1 cellular context compared by ENCODE assay signal in the genomic region with DNA sequence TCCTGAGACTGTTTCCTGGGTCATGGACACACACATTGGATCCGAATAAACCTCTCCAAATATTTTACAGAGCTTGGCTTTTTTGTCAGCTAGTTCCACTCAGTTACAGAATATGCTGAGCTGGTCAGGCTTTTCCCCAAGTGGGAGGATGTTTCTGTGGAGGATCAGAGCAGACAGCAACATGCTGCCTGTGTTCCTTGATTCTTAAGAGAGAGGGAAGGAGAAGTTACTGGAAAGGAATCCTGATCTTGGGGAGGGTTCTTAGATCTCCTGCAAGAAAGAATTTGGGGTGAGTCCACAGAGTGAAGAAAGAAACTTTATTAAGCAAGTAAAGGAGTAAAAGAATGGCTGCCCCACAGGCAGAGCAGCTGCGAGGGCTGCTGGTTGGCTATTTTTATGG.
TF ChIP-seq lines count a peak whose summit lies in the region.

No MANE protein-coding gene starts in this region.

TF ChIP-seq in SK-N-SH, 30 proteins besides CTCF, POLR2A, EP300 and RAD21 (continued from another document):
- TF ChIP-seq, protein P1, sequence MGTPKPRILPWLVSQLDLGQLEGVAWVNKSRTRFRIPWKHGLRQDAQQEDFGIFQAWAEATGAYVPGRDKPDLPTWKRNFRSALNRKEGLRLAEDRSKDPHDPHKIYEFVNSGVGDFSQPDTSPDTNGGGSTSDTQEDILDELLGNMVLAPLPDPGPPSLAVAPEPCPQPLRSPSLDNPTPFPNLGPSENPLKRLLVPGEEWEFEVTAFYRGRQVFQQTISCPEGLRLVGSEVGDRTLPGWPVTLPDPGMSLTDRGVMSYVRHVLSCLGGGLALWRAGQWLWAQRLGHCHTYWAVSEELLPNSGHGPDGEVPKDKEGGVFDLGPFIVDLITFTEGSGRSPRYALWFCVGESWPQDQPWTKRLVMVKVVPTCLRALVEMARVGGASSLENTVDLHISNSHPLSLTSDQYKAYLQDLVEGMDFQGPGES (IDR thresholded peaks at IDR 0.05; ENCODE audit: low read depth, low read length) = no peak
- TF ChIP-seq NFIC (IDR thresholded peaks at IDR 0.05; ENCODE audit: borderline replicate concordance) = no peak
- TF ChIP-seq RCOR1 (IDR thresholded peaks at IDR 0.05; ENCODE audit: low read length) = no peak
- no peak for TF ChIP-seq SIN3A (IDR thresholded peaks at IDR 0.05; ENCODE audit: borderline replicate concordance, low read depth, low read length)
- TF ChIP-seq, protein P2, sequence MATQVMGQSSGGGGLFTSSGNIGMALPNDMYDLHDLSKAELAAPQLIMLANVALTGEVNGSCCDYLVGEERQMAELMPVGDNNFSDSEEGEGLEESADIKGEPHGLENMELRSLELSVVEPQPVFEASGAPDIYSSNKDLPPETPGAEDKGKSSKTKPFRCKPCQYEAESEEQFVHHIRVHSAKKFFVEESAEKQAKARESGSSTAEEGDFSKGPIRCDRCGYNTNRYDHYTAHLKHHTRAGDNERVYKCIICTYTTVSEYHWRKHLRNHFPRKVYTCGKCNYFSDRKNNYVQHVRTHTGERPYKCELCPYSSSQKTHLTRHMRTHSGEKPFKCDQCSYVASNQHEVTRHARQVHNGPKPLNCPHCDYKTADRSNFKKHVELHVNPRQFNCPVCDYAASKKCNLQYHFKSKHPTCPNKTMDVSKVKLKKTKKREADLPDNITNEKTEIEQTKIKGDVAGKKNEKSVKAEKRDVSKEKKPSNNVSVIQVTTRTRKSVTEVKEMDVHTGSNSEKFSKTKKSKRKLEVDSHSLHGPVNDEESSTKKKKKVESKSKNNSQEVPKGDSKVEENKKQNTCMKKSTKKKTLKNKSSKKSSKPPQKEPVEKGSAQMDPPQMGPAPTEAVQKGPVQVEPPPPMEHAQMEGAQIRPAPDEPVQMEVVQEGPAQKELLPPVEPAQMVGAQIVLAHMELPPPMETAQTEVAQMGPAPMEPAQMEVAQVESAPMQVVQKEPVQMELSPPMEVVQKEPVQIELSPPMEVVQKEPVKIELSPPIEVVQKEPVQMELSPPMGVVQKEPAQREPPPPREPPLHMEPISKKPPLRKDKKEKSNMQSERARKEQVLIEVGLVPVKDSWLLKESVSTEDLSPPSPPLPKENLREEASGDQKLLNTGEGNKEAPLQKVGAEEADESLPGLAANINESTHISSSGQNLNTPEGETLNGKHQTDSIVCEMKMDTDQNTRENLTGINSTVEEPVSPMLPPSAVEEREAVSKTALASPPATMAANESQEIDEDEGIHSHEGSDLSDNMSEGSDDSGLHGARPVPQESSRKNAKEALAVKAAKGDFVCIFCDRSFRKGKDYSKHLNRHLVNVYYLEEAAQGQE (IDR thresholded peaks at IDR 0.05; ENCODE audit: low read depth, low read length) = no peak
- TF ChIP-seq ELF1 (IDR thresholded peaks at IDR 0.05) = no peak
- TF ChIP-seq EZH2phosphoT487 (IDR thresholded peaks at IDR 0.05; ENCODE audit: borderline replicate concordance, low read depth) = no peak
- TF ChIP-seq, protein P3, sequence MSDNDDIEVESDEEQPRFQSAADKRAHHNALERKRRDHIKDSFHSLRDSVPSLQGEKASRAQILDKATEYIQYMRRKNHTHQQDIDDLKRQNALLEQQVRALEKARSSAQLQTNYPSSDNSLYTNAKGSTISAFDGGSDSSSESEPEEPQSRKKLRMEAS (IDR thresholded peaks at IDR 0.05; ENCODE audit: low read depth) = no peak
